Comparison of ENCODE assay signal across 1 cellular context in the genomic region with DNA sequence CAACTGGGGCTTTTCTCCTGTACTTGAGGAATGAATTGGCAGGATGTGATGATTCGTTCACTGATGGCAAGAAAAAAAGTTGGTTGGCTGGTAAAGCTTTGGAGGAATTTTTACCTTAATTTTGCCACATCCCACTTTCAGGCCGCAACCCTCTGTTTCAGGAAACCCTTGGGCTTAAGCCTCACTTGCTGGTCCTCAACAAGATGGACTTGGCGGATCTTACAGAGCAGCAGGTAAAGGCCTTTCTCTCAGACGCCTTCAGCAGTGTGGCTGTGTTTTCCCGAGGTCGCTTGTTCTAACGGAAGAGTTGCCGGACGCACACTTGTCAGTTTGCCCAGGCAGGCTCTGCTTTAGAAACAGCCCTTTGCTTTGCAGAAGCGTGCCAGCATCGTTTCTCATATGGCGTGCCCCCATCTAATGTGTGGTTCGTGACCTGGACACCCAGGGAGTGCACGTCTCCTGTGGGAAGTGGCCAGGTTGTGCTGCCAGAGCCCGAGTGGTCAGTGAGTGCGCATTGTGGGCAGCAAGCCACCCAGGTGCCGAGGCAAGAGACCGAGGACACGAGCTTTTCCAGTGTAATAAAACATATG.
TF ChIP-seq lines count a peak whose summit lies in the region.

No MANE protein-coding gene starts in this region.

TF ChIP-seq in GM23338, 12 proteins besides CTCF, POLR2A, EP300 and RAD21 (continued from another document):
- TF ChIP-seq, protein P1, sequence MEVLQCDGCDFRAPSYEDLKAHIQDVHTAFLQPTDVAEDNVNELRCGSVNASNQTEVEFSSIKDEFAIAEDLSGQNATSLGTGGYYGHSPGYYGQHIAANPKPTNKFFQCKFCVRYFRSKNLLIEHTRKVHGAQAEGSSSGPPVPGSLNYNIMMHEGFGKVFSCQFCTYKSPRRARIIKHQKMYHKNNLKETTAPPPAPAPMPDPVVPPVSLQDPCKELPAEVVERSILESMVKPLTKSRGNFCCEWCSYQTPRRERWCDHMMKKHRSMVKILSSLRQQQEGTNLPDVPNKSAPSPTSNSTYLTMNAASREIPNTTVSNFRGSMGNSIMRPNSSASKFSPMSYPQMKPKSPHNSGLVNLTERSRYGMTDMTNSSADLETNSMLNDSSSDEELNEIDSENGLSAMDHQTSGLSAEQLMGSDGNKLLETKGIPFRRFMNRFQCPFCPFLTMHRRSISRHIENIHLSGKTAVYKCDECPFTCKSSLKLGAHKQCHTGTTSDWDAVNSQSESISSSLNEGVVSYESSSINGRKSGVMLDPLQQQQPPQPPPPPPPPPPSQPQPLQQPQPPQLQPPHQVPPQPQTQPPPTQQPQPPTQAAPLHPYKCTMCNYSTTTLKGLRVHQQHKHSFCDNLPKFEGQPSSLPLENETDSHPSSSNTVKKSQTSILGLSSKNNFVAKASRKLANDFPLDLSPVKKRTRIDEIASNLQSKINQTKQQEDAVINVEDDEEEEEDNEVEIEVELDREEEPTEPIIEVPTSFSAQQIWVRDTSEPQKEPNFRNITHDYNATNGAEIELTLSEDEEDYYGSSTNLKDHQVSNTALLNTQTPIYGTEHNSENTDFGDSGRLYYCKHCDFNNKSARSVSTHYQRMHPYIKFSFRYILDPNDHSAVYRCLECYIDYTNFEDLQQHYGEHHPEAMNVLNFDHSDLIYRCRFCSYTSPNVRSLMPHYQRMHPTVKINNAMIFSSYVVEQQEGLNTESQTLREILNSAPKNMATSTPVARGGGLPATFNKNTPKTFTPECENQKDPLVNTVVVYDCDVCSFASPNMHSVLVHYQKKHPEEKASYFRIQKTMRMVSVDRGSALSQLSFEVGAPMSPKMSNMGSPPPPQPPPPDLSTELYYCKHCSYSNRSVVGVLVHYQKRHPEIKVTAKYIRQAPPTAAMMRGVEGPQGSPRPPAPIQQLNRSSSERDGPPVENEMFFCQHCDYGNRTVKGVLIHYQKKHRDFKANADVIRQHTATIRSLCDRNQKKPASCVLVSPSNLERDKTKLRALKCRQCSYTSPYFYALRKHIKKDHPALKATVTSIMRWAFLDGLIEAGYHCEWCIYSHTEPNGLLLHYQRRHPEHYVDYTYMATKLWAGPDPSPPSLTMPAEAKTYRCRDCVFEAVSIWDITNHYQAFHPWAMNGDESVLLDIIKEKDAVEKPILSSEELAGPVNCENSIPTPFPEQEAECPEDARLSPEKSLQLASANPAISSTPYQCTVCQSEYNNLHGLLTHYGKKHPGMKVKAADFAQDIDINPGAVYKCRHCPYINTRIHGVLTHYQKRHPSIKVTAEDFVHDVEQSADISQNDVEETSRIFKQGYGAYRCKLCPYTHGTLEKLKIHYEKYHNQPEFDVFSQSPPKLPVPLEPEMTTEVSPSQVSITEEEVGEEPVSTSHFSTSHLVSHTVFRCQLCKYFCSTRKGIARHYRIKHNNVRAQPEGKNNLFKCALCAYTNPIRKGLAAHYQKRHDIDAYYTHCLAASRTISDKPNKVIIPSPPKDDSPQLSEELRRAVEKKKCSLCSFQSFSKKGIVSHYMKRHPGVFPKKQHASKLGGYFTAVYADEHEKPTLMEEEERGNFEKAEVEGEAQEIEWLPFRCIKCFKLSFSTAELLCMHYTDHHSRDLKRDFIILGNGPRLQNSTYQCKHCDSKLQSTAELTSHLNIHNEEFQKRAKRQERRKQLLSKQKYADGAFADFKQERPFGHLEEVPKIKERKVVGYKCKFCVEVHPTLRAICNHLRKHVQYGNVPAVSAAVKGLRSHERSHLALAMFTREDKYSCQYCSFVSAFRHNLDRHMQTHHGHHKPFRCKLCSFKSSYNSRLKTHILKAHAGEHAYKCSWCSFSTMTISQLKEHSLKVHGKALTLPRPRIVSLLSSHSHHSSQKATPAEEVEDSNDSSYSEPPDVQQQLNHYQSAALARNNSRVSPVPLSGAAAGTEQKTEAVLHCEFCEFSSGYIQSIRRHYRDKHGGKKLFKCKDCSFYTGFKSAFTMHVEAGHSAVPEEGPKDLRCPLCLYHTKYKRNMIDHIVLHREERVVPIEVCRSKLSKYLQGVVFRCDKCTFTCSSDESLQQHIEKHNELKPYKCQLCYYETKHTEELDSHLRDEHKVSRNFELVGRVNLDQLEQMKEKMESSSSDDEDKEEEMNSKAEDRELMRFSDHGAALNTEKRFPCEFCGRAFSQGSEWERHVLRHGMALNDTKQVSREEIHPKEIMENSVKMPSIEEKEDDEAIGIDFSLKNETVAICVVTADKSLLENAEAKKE (CRISPR knock-in tag; IDR thresholded peaks at IDR 0.05), result no peak
- no peak for TF ChIP-seq ZNF331 (CRISPR knock-in tag; IDR thresholded peaks at IDR 0.05; ENCODE audit: low read depth)
- no peak for TF ChIP-seq REST (IDR thresholded peaks at IDR 0.05; ENCODE audit: unreplicated experiment)
- TF ChIP-seq ETS1 (IDR thresholded peaks at IDR 0.05), result no peak
- TF ChIP-seq NANOG (IDR thresholded peaks at IDR 0.05; ENCODE audit: borderline replicate concordance), result no peak
- TF ChIP-seq JUNB (IDR thresholded peaks at IDR 0.05; ENCODE audit: unreplicated experiment), result no peak
- TF ChIP-seq ZNF114 (CRISPR knock-in tag; IDR thresholded peaks at IDR 0.05), result no peak
- TF ChIP-seq EZH2 (IDR thresholded peaks at IDR 0.05; ENCODE audit: low read depth, unreplicated experiment), result no peak
